In the genomic region with DNA sequence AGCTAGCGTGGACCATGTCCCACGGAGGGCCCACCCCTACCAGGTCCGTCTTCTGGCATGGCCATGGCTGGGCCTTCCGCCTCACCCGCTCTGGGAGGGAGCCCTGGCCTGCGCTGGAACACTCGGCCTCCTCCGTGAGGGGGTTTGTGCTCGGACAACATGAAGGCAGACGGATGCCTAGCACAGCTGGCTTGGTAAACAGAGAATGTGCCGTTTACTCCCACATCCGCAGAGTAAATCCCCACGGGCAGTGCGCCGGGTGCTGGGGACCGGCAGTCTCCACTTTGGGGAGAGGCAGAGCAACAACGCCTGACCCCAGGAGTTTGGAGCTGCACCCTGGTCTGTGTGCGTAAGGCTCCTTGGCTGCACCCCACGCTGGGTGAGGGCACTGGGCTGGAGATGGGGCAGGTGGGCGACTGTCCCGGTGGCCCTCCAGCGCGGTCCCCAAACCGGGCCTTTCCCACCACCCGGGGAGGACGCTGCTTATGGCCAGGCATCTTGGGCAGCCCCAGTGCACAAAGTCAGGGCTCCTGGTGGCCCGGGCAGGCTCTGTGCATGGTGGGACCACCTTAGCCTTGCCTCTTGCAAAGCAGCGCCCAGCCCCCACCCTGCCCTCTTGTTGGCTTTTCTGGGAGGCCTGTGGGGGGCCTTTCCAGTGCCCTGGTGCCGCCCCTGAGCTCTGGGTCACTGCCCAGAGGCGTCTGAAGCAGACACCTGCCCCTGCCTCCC, we compare ENCODE assay signal across 29 cellular contexts. TPM values are rescaled to one million over a fixed set of nuclear protein-coding genes. Genes with fewer than 3 reads are reported as not detected.
A peak's percentile ranks its signal among the peaks of the same experiment; 100 is the strongest.
DNase-seq lines count a peak whose midpoint lies in the region; ATAC-seq and TF ChIP-seq lines count a peak whose summit lies in the region.
"Had no signal": no experiment of that assay in that cellular context is flagged by ENCODE, and none has a peak within 500 bp of the region (broad histone marks: within the 10 kb centered on the region; RNA-seq: fewer than 3 reads in every experiment).

No MANE protein-coding gene starts in this region.

- peak; percentile 24 for DNase-seq in activated CD4-positive, CD25-positive, alpha-beta regulatory T cell treated with anti-CD3 and anti-CD28 coated beads, Interleukin-2, amount 50 U/mL, for 72 hours
- no peak for DNase-seq in activated CD4-positive, CD25-positive, alpha-beta regulatory T cell (lab: John Stamatoyannopoulos, UW)
- DNase-seq in stimulated activated CD4-positive, alpha-beta T cell treated with anti-CD3 and anti-CD28 coated beads, Interleukin-4, amount 100 ng/mL, for 24 hours = peak; percentile 2
- DNase-seq in stimulated activated CD4-positive, alpha-beta T cell treated with anti-CD3 and anti-CD28 coated beads, Interleukin-4, amount 100 ng/mL, for 4 hours = no peak
- DNase-seq in osteoblast (ENCODE audit: insufficient read length, low spot score, missing footprints) (peak; percentile 62), NCI-H446 treated with DMSO at 0.1 percent for 48 hours (lab: John Stamatoyannopoulos, UW) (no peak)
- DNase-seq: 8988T; amygdala; DMS79; foreskin keratinocyte; GOT3; hippocampal formation; KG1; naive B cell; NCI-H187; NCI-H2227 treated with DMSO at 0.1 percent for 48 hours; NCI-H774; SJCRH30; stimulated activated naive CD4-positive, alpha-beta T cell had no signal

- H3K4me1 ChIP-seq in osteoblast (ENCODE audit: insufficient read depth, low read length) = no peaks in the 10 kb centered on the region
- H3K4me1 ChIP-seq: foreskin keratinocyte, pancreas, SJCRH30, tibial nerve had no signal

- peaks cover 21% of the 10 kb centered on the region for H3K27me3 Mint-ChIP-seq in activated T-helper 17 cell treated with anti-CD3 and anti-CD28 coated beads, Interleukin-2, amount 50 U/mL, for 72 hours

- no peak overlapping the region for H3K27ac Mint-ChIP-seq in activated T-helper 17 cell treated with anti-CD3 and anti-CD28 coated beads, Interleukin-2, amount 50 U/mL, for 72 hours
- H3K27ac Mint-ChIP-seq: memory B cell, naive B cell had no signal

- H3K4me3 Mint-ChIP-seq in activated T-helper 17 cell treated with anti-CD3 and anti-CD28 coated beads, Interleukin-2, amount 50 U/mL, for 72 hours = no peak overlapping the region
- H3K4me3 Mint-ChIP-seq: memory B cell, naive B cell had no signal

- H3K36me3 Mint-ChIP-seq in activated T-helper 17 cell treated with anti-CD3 and anti-CD28 coated beads, Interleukin-2, amount 50 U/mL, for 72 hours (ENCODE audit: low read depth) = no peaks in the 10 kb centered on the region

- H3K27ac ChIP-seq in osteoblast (ENCODE audit: low read depth, low read length) = no peak overlapping the region
- H3K27ac ChIP-seq: cardiac muscle cell, epithelial cell of prostate, foreskin keratinocyte, pancreas, SJCRH30, tibial nerve had no signal

- no peaks in the 10 kb centered on the region for H3K79me2 ChIP-seq in osteoblast (ENCODE audit: insufficient read depth, low read length)

- no peak for ATAC-seq in HG02852 (IDR thresholded peaks at IDR 0.05; ENCODE audit: unreplicated experiment)
- no peak for ATAC-seq in activated T-helper 17 cell treated with anti-CD3 and anti-CD28 coated beads, Interleukin-2, amount 50 U/mL, for 72 hours (replicated peaks)
- ATAC-seq: foreskin keratinocyte, GM12878, pancreas had no signal

- peaks cover 5% of the 10 kb centered on the region for H3K9me3 Mint-ChIP-seq in activated T-helper 17 cell treated with anti-CD3 and anti-CD28 coated beads, Interleukin-2, amount 50 U/mL, for 72 hours

- no peaks in the 10 kb centered on the region for H4K20me1 ChIP-seq in osteoblast (ENCODE audit: insufficient read depth, low read length)

- no peak for TF ChIP-seq CTCF in osteoblast (IDR thresholded peaks at IDR 0.05; ENCODE audit: extremely low read depth, low read depth, low read length)

- peaks cover 16% of the 10 kb centered on the region for H3K27me3 ChIP-seq in osteoblast (ENCODE audit: insufficient read depth, low read length)
- H3K27me3 ChIP-seq: cardiac muscle cell, foreskin keratinocyte, pancreas had no signal

- peaks cover 6% of the 10 kb centered on the region for H3K4me1 Mint-ChIP-seq in activated T-helper 17 cell treated with anti-CD3 and anti-CD28 coated beads, Interleukin-2, amount 50 U/mL, for 72 hours

- H3K36me3 ChIP-seq in osteoblast (ENCODE audit: insufficient read depth, low read length) = no peaks in the 10 kb centered on the region
- H3K36me3 ChIP-seq: cardiac muscle cell, pancreas, SJCRH30, tibial nerve had no signal

- no peak overlapping the region for H2AFZ ChIP-seq in osteoblast (ENCODE audit: low read length)

- no peaks in the 10 kb centered on the region for H3K9me3 ChIP-seq in osteoblast (ENCODE audit: low read depth, low read length)
- H3K9me3 ChIP-seq: pancreas, SJCRH30, tibial nerve had no signal

- H3K4me2 ChIP-seq in osteoblast (ENCODE audit: insufficient read depth, low read length) = no peak overlapping the region

- H3K4me3 ChIP-seq in osteoblast (ENCODE audit: insufficient read depth, low read length) = no peak overlapping the region
- H3K4me3 ChIP-seq: cardiac muscle cell, GM12878, pancreas, SJCRH30, tibial nerve had no signal

RNA-seq across cellular contexts. Expression of a gene that starts 30.7 kb away (rescaled TPM):
- not detected in 2 replicates for total RNA-seq in osteoblast
- total RNA-seq in activated T-helper 17 cell treated with anti-CD3 and anti-CD28 coated beads, Interleukin-2, amount 50 U/mL, for 72 hours = not detected
- total RNA-seq: cardiac muscle cell; dermis microvascular lymphatic vessel endothelial cell; foreskin keratinocyte; GM12878; SJCRH30; T-helper 2 cell treated with Interferon-gamma antibody and Interleukin-4, amounts not matched to agents 100 ng/mL and 5 ng/mL, for 36 hours; tibial nerve had no signal

RNA-seq across cellular contexts. Expression of a gene that starts 52.4 kb away (rescaled TPM):
- not detected in 2 replicates for total RNA-seq in osteoblast
- total RNA-seq in activated T-helper 17 cell treated with anti-CD3 and anti-CD28 coated beads, Interleukin-2, amount 50 U/mL, for 72 hours = not detected
- total RNA-seq: dermis microvascular lymphatic vessel endothelial cell; foreskin keratinocyte; T-helper 2 cell treated with Interferon-gamma antibody and Interleukin-4, amounts not matched to agents 100 ng/mL and 5 ng/mL, for 36 hours; tibial nerve had no signal

Comparison
In these comparisons a context has a peak if more than half of its experiments do, and no peak if none do; other contexts are left out.
1. DNase-seq: peak in activated CD4-positive, CD25-positive, alpha-beta regulatory T cell treated with anti-CD3 and anti-CD28 coated beads, Interleukin-2, amount 50 U/mL, for 72 hours (single experiment), stimulated activated CD4-positive, alpha-beta T cell treated with anti-CD3 and anti-CD28 coated beads, Interleukin-4, amount 100 ng/mL, for 24 hours (single experiment) and osteoblast (single experiment); none in activated CD4-positive, CD25-positive, alpha-beta regulatory T cell (0 of 4), stimulated activated CD4-positive, alpha-beta T cell treated with anti-CD3 and anti-CD28 coated beads, Interleukin-4, amount 100 ng/mL, for 4 hours (0 of 2) and NCI-H446 treated with DMSO at 0.1 percent for 48 hours (single experiment).